In the genomic region with DNA sequence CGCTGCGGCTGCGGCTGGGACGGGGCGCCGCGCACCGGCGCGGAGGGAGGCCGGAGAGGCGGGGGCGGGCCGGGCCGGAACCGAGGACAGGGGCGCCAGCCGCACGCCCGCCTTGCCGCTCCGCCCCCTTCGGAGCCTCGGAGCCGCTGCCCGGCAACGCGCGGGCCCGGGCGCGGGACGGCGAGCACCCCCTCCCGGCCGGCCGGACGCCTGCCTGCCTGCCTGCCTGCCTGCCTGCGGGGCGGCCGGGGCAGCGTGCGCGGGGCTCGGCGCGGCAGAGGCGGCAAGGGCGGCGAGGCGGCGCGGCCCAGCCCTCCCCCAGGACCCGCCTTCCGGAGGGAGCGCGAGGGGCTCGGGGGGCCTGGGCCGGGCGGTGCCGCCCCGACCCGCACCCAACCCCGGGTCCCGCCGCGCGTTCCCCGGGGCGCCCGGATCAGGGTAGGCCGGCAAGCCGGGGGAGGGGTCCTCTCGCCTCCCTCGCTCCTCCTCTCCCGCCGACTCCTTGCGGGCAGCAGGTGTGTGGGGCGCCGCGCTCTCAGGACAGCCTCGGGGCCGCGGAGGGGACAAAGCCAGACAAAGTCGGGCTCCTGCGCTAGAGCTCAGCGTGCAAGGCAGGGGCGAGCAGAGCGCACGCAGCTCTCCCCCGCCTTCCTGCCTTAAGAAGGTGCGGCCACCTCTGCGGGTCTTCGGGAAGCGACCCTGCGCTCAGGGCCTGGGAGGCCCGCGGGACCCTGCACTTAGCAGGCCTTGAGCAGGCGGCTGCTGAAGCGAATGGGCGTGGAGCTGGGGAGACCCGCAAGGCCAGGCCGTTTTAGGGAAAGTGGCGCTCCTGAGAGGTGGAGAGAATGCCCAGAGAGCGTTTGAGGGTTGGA, we compare ENCODE assay signal across 8 cellular contexts. TPM values are rescaled to one million over a fixed set of nuclear protein-coding genes. Genes with fewer than 3 reads are reported as not detected.
A peak's percentile ranks its signal among the peaks of the same experiment; 100 is the strongest.
DNase-seq lines count a peak whose midpoint lies in the region; FAIRE-seq and TF ChIP-seq lines count a peak whose summit lies in the region.

A gene (minus strand): TSS at position 58 of the 872 bp plus-strand sequence. CDS start 120 bp downstream, outside the sequence.

- no peaks in the 10 kb centered on the region for H3K36me3 Mint-ChIP-seq in T-helper 1 cell treated with Interleukin-12 subunit alpha and Interleukin-12 subunit beta and Interleukin-4 antibody, amounts not matched to agents 30 μg/mL and 1 μg/mL, for 36 hours (ENCODE audit: low read depth)

- H3K27me3 Mint-ChIP-seq in T-helper 1 cell treated with Interleukin-12 subunit alpha and Interleukin-12 subunit beta and Interleukin-4 antibody, amounts not matched to agents 30 μg/mL and 1 μg/mL, for 36 hours (ENCODE audit: low read depth) = peaks cover 58% of the 10 kb centered on the region

- H3K27ac Mint-ChIP-seq in T-helper 1 cell treated with Interleukin-12 subunit alpha and Interleukin-12 subunit beta and Interleukin-4 antibody, amounts not matched to agents 30 μg/mL and 1 μg/mL, for 36 hours = peak within 1 kb of the TSS; percentile 13

- TF ChIP-seq CTCF in Loucy (conservative IDR thresholded peaks at IDR 0.05; ENCODE audit: low read length) = no peak

- H3K4me1 Mint-ChIP-seq in T-helper 1 cell treated with Interleukin-12 subunit alpha and Interleukin-12 subunit beta and Interleukin-4 antibody, amounts not matched to agents 30 μg/mL and 1 μg/mL, for 36 hours (ENCODE audit: low read depth) = peaks cover 12% of the 10 kb centered on the region

- in situ Hi-C loops in T47D (cut with HindIII; ENCODE audit: low pct_unique_long_range_greater_than_20kb, low sequenced_read_pairs) = no loop called here

- DNase-seq in H54 (ENCODE audit: insufficient read length, low spot score) (peak; percentile 79), T47D (ENCODE audit: low read depth in 1 of 2, low spot score in 1 of 2) (peak; percentile 74 to 79), small intestine (peak; percentile 65), superior temporal gyrus (ENCODE audit: extremely low spot score) (no peak)

- H3K4me3 ChIP-seq in GM08714 (ENCODE audit: low read length) (peak within 1 kb of the TSS; percentile 79), Loucy (ENCODE audit: low read length, poor library complexity, severe bottlenecking) (peak within 1 kb of the TSS; percentile 99), iPS-20b (ENCODE audit: low read length) (peak within 1 kb of the TSS; percentile 93), small intestine (ENCODE audit: low read depth in 1 of 2, low read length in 2 of 2) (peak within 1 kb of the TSS; percentile 53 to 62)

- WGBS in small intestine, 3 donors = 1 to 3% (median 2%) methylated on average over 48 to 105 of the region's 105 CpGs

- H3K4me2 ChIP-seq in Loucy (ENCODE audit: low read depth, low read length, poor library complexity, severe bottlenecking) = peak within 1 kb of the TSS; percentile 80

- no peaks in the 10 kb centered on the region for H3K27me3 ChIP-seq in Loucy (ENCODE audit: insufficient read depth, low read length, poor library complexity, severe bottlenecking)
- H3K27me3 ChIP-seq in iPS-20b (ENCODE audit: insufficient read depth, low read length) = peaks cover 23% of the 10 kb centered on the region
- H3K27me3 ChIP-seq in small intestine (ENCODE audit: control insufficient read depth in 2 of 2, insufficient read depth in 2 of 2, low read length in 2 of 2) = no peaks in the 10 kb centered on the region

- no peaks in the 10 kb centered on the region; the same call in 1 of the 2 replicates for H3F3A ChIP-seq in Loucy (ENCODE audit: low read depth)

- TF ChIP-seq POLR2A in H54 (IDR thresholded peaks at IDR 0.05; ENCODE audit: low read depth, low read length) = peak; percentile 36; the same call in 1 of the 2 replicates

- peak within 1 kb of the TSS; percentile 88 for H2AFZ ChIP-seq in Loucy (ENCODE audit: low read length)

- H3K4me3 Mint-ChIP-seq in T-helper 1 cell treated with Interleukin-12 subunit alpha and Interleukin-12 subunit beta and Interleukin-4 antibody, amounts not matched to agents 30 μg/mL and 1 μg/mL, for 36 hours = peak within 1 kb of the TSS; percentile 86

- H4K20me1 ChIP-seq in Loucy (ENCODE audit: insufficient read depth, low read length, poor library complexity, severe bottlenecking) = no peaks in the 10 kb centered on the region

- H3K9me3 ChIP-seq in Loucy (ENCODE audit: insufficient read depth, low read depth, low read length) (no peaks in the 10 kb centered on the region), iPS-20b (ENCODE audit: insufficient read depth, low read depth, low read length) (no peaks in the 10 kb centered on the region), small intestine (ENCODE audit: control insufficient read depth, low read depth) (no peaks in the 10 kb centered on the region)

- H3K9ac ChIP-seq in Loucy (ENCODE audit: low read depth, low read length, poor library complexity, severe bottlenecking) (peak within 1 kb of the TSS; percentile 87), iPS-20b (ENCODE audit: low read depth, low read length) (peak within 1 kb of the TSS; percentile 95; the same call in 1 of the 2 replicates)

- no peaks in the 10 kb centered on the region for H3K9me3 Mint-ChIP-seq in T-helper 1 cell treated with Interleukin-12 subunit alpha and Interleukin-12 subunit beta and Interleukin-4 antibody, amounts not matched to agents 30 μg/mL and 1 μg/mL, for 36 hours

- H3K79me2 ChIP-seq in Loucy (ENCODE audit: insufficient read depth, low read length) = peaks cover 43% of the 10 kb centered on the region

- H3K4me1 ChIP-seq in Loucy (ENCODE audit: insufficient read depth, low read length, poor library complexity, severe bottlenecking) (peaks cover 43% of the 10 kb centered on the region), iPS-20b (ENCODE audit: insufficient read depth, low read length) (peaks cover 14% of the 10 kb centered on the region), small intestine (ENCODE audit: control insufficient read depth in 2 of 2, insufficient read depth in 1 of 2, low read depth in 1 of 2, low read length in 1 of 2) (no peaks in the 10 kb centered on the region)

- H3K9me2 ChIP-seq in Loucy (replicated peaks; ENCODE audit: low read depth, low read length) = no peaks in the 10 kb centered on the region

- H3K27ac ChIP-seq in iPS-20b (ENCODE audit: low read length) (no peak within 1 kb of the TSS), small intestine (ENCODE audit: low read depth in 1 of 2, low read length in 1 of 2) (no peak within 1 kb of the TSS)

- no peaks in the 10 kb centered on the region for H3K36me3 ChIP-seq in Loucy (ENCODE audit: insufficient read depth, low read length)
- no peaks in the 10 kb centered on the region for H3K36me3 ChIP-seq in iPS-20b (ENCODE audit: insufficient read depth, low read depth, low read length)
- no peaks in the 10 kb centered on the region for H3K36me3 ChIP-seq in small intestine (ENCODE audit: control insufficient read depth in 2 of 2, insufficient read depth in 2 of 2, low read length in 2 of 2)

- FAIRE-seq in H54 (lab: Jason Lieb, UNC) (no peak), small intestine (lab: Jason Lieb, UNC) (no peak)

RNA-seq across cellular contexts. Expression of the gene that starts here (rescaled TPM):
- 1 to 10 TPM in 1 of 3 donors, under 1 TPM in 2; under 0.01 to 2.1 (median 0.27) TPM for polyA plus RNA-seq in small intestine
